ENCODE assay signal across 1 cellular context in genomic region chr22:43100223-43100622, GRCh38.
A peak's percentile ranks its signal among the peaks of the same experiment; 100 is the strongest.
TF ChIP-seq lines count a peak whose summit lies in the region.

No MANE protein-coding gene starts in this region.

TF ChIP-seq in HepG2, 621 proteins besides CTCF, POLR2A, EP300 and RAD21:
- peak; percentile 36; the same call in 1 of the 2 replicates for TF ChIP-seq TCF7 (IDR thresholded peaks at IDR 0.05; ENCODE audit: low read depth)
- TF ChIP-seq ELF3 (CRISPR knock-in tag; IDR thresholded peaks at IDR 0.05): 0 out of 2 replicates have a peak, but pooled peaks have one; percentile 40
- TF ChIP-seq SAP130 (CRISPR knock-in tag; IDR thresholded peaks at IDR 0.05; ENCODE audit: low read depth): peak; percentile 50
- no peak for TF ChIP-seq ZKSCAN5 (CRISPR knock-in tag; IDR thresholded peaks at IDR 0.05)
- no peak for TF ChIP-seq ATM (IDR thresholded peaks at IDR 0.05; ENCODE audit: borderline replicate concordance)
- TF ChIP-seq KDM6A (CRISPR knock-in tag; IDR thresholded peaks at IDR 0.05; ENCODE audit: low read depth): no peak
- no peak for TF ChIP-seq MBNL3 (CRISPR knock-in tag; conservative IDR thresholded peaks at IDR 0.05)
- no peak for TF ChIP-seq ZNF354B (CRISPR knock-in tag; IDR thresholded peaks at IDR 0.05)
- no peak for TF ChIP-seq ZNF609 (CRISPR knock-in tag; IDR thresholded peaks at IDR 0.05; ENCODE audit: borderline replicate concordance)
- TF ChIP-seq TBX2 (CRISPR knock-in tag; IDR thresholded peaks at IDR 0.05; ENCODE audit: borderline replicate concordance): no peak
